In genomic region chr21:36909901-36910561, GRCh38 we compare ENCODE assay signal across 10 cellular contexts. TPM values are rescaled to one million over a fixed set of nuclear protein-coding genes. Genes with fewer than 3 reads are reported as not detected.
A peak's percentile ranks its signal among the peaks of the same experiment; 100 is the strongest.
DNase-seq lines count a peak whose midpoint lies in the region; ATAC-seq and TF ChIP-seq lines count a peak whose summit lies in the region.
"Had no signal": no experiment of that assay in that cellular context is flagged by ENCODE, and none has a peak within 500 bp of the region (broad histone marks: within the 10 kb centered on the region; RNA-seq: fewer than 3 reads in every experiment).

No MANE protein-coding gene starts in this region.

- H3K9me3 ChIP-seq in A673 (ENCODE audit: low read depth, low read length, poor library complexity, severe bottlenecking): no peaks in the 10 kb centered on the region
- H3K9me3 ChIP-seq in effector memory CD4-positive, alpha-beta T cell (ENCODE audit: control insufficient read depth, low read length): no peaks in the 10 kb centered on the region
- H3K9me3 ChIP-seq: neutrophil, thoracic aorta had no signal

- DNase-seq in A673 (ENCODE audit: low spot score) (peak; percentile 89), GM12865 (ENCODE audit: low read depth) (peak; percentile 9), SW480 (ENCODE audit: low spot score) (peak; percentile 50), fibroblast of the aortic adventitia (ENCODE audit: low read depth) (peak; percentile 98), NCI-H1694 (lab: John Stamatoyannopoulos, UW) (no peak)
- DNase-seq in effector CD8-positive, alpha-beta T cell (lab: John Stamatoyannopoulos, UW): no peak
- no peak for DNase-seq in effector memory CD4-positive, alpha-beta T cell

- H3K4me3 ChIP-seq in A673 (ENCODE audit: low read depth, low read length, poor library complexity, severe bottlenecking) (no peak overlapping the region), GM12865 (ENCODE audit: low read depth, low read length) (no peak overlapping the region), fibroblast of the aortic adventitia (ENCODE audit: low read depth, low read length) (no peak overlapping the region)
- H3K4me3 ChIP-seq in effector memory CD4-positive, alpha-beta T cell (ENCODE audit: insufficient read depth, low read depth, low read length, poor library complexity, severe bottlenecking): no peak overlapping the region
- H3K4me3 ChIP-seq: thoracic aorta had no signal

- BruUV-seq in A673 (replicated peaks; lab: Mats Ljungman, UMichigan): no TSS peak

- TF ChIP-seq CTCF in A673 (conservative IDR thresholded peaks at IDR 0.05; ENCODE audit: low read depth, low read length): no peak
- no peak for TF ChIP-seq CTCF in GM12865 (IDR thresholded peaks at IDR 0.05; ENCODE audit: insufficient read depth, low read depth, low read length, missing control alignments)
- no peak for TF ChIP-seq CTCF in fibroblast of the aortic adventitia (IDR thresholded peaks at IDR 0.05; ENCODE audit: insufficient read depth, low read length)

- peak overlapping the region; percentile 86 for H3K27ac ChIP-seq in A673 (ENCODE audit: low read depth, low read length, poor library complexity, severe bottlenecking)
- no peak overlapping the region for H3K27ac ChIP-seq in effector memory CD4-positive, alpha-beta T cell (ENCODE audit: insufficient read depth, low read length, poor library complexity, severe bottlenecking)
- H3K27ac ChIP-seq: neutrophil, thoracic aorta had no signal

- CTCF ChIA-PET in A673 (lab: Charles Lee): no interaction called here

- H3K4me1 ChIP-seq in A673 (ENCODE audit: insufficient read depth, low read length, poor library complexity, severe bottlenecking): peaks cover 26% of the 10 kb centered on the region
- no peaks in the 10 kb centered on the region for H3K4me1 ChIP-seq in effector memory CD4-positive, alpha-beta T cell (ENCODE audit: control insufficient read depth, insufficient read depth, low read length, poor library complexity, severe bottlenecking)

- intact Hi-C loops in A673 (cut with micrococcal nuclease; ENCODE audit: unreplicated experiment): no loop called here

- ATAC-seq in GM19023 (IDR thresholded peaks at IDR 0.05; ENCODE audit: unreplicated experiment): no peak

- POLR2A ChIA-PET in A673 (lab: Charles Lee; ENCODE audit: low non-redundant PET): no interaction called here

- H3K36me3 ChIP-seq in A673 (ENCODE audit: insufficient read depth, low read length, poor library complexity, severe bottlenecking): no peaks in the 10 kb centered on the region
- no peaks in the 10 kb centered on the region for H3K36me3 ChIP-seq in effector memory CD4-positive, alpha-beta T cell (ENCODE audit: control insufficient read depth, insufficient read depth, low read length)
- H3K36me3 ChIP-seq: neutrophil, thoracic aorta had no signal

- H3K27me3 ChIP-seq in A673 (replicated peaks; ENCODE audit: insufficient read depth, low read depth, low read length, poor library complexity): no peaks in the 10 kb centered on the region
- H3K27me3 ChIP-seq in effector memory CD4-positive, alpha-beta T cell (replicated peaks; ENCODE audit: control insufficient read depth, insufficient read depth, low read length, poor library complexity, severe bottlenecking): no peaks in the 10 kb centered on the region
- H3K27me3 ChIP-seq: neutrophil had no signal

RNA-seq across cellular contexts. Expression of gene HLCS, which starts 56.4 kb away (rescaled TPM):
- total RNA-seq in A673 (2021) (15.3 and 21.1 TPM in 2 replicates), fibroblast of the aortic adventitia (ENCODE audit: low replicate concordance) (27.6 and 44.3 TPM in 2 replicates)

Comparison
In these comparisons a context has a peak if more than half of its experiments do, and no peak if none do; other contexts are left out.
1. DNase-seq: peak in A673 (single experiment), GM12865 (single experiment), SW480 (single experiment) and fibroblast of the aortic adventitia (single experiment); none in effector CD8-positive, alpha-beta T cell (single experiment), effector memory CD4-positive, alpha-beta T cell (0 of 3) and NCI-H1694 (single experiment).